In the genomic region with DNA sequence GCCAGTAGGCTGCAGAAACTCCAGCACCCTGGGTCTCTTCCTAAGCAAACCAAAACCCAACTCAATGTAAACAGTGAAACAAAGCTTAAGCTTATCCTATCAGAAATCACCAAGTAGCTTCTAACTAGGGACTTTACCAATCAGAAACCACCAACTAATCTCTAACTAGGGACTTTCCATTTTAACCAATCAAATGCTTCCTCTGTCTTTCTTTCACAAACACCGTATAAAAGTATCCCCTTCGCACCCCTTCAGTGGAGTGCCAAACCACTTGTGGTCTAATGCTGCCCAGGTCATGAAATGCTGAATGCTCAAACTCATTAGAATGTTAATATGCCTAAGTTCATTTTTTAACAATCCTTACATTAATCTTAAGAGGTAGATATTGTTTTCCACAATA, we compare ENCODE assay signal across 18 cellular contexts.
A peak's percentile ranks its signal among the peaks of the same experiment; 100 is the strongest.
DNase-seq lines count a peak whose midpoint lies in the region; ATAC-seq and TF ChIP-seq lines count a peak whose summit lies in the region.
"Had no signal": no experiment of that assay in that cellular context is flagged by ENCODE, and none has a peak within 500 bp of the region (broad histone marks: within the 10 kb centered on the region; RNA-seq: fewer than 3 reads in every experiment).

No MANE protein-coding gene starts in this region.

- H3K9me3 Mint-ChIP-seq in MCF 10A (ENCODE audit: unreplicated experiment), result no peaks in the 10 kb centered on the region
- no peaks in the 10 kb centered on the region for H3K9me3 Mint-ChIP-seq in activated T-helper 17 cell treated with anti-CD3 and anti-CD28 coated beads, Interleukin-2, amount 50 U/mL, for 72 hours
- H3K9me3 Mint-ChIP-seq in stimulated activated naive CD8-positive, alpha-beta T cell treated with anti-CD3 and anti-CD28 coated beads, Interleukin-15, amount 100 ng/mL, for 72 hours, result peaks cover 5 to 7% of the 10 kb centered on the region in 2 donors
- H3K9me3 Mint-ChIP-seq: WTC11 had no signal

- no peak overlapping the region for H3K27ac Mint-ChIP-seq in MCF 10A (ENCODE audit: low read depth, unreplicated experiment)
- H3K27ac Mint-ChIP-seq in activated T-helper 17 cell treated with anti-CD3 and anti-CD28 coated beads, Interleukin-2, amount 50 U/mL, for 72 hours, result peak overlapping the region; percentile 58
- peak overlapping the region in 1 of 2 donors; percentile 34 for H3K27ac Mint-ChIP-seq in stimulated activated naive CD8-positive, alpha-beta T cell treated with anti-CD3 and anti-CD28 coated beads, Interleukin-15, amount 100 ng/mL, for 72 hours
- H3K27ac Mint-ChIP-seq: CD8-positive, alpha-beta memory T cell; WTC11 had no signal

- H3K4me1 ChIP-seq in mammary epithelial cell (ENCODE audit: insufficient read depth, low read length), result peaks cover 69% of the 10 kb centered on the region
- H3K4me1 ChIP-seq in heart left ventricle, result peaks cover 0 to 18% (median 0%) of the 10 kb centered on the region in 12 donors

- H2AFZ ChIP-seq in mammary epithelial cell (ENCODE audit: low read depth, low read length), result no peak overlapping the region

- H3K36me3 Mint-ChIP-seq in MCF 10A (ENCODE audit: insufficient read depth, unreplicated experiment), result no peaks in the 10 kb centered on the region
- H3K36me3 Mint-ChIP-seq in activated T-helper 17 cell treated with anti-CD3 and anti-CD28 coated beads, Interleukin-2, amount 50 U/mL, for 72 hours (ENCODE audit: low read depth), result no peaks in the 10 kb centered on the region
- H3K36me3 Mint-ChIP-seq: CD8-positive, alpha-beta memory T cell; WTC11 had no signal

- TF ChIP-seq CTCF in mammary epithelial cell (conservative IDR thresholded peaks at IDR 0.05 in 1 of 2, IDR thresholded peaks at IDR 0.05 in 1 of 2; ENCODE audit: extremely low read depth in 1 of 2, insufficient read depth in 1 of 2, low read depth in 1 of 2, low read length in 2 of 2) (no peak), MCF 10A (IDR thresholded peaks at IDR 0.05; ENCODE audit: unreplicated experiment) (no peak), heart left ventricle (IDR thresholded peaks at IDR 0.05) (no peak), GM13977 (IDR thresholded peaks at IDR 0.05; ENCODE audit: extremely low read depth, insufficient read depth, missing control alignments) (no peak)

- dilution Hi-C loops in mammary epithelial cell (cut with HindIII; ENCODE audit: low sequenced_read_pairs), result loop anchor here (5.0 to 10.0 kb wide), 3 partner anchors 40 to 172 kb away; no protein-coding TSS in a partner anchor

- TF ChIP-seq POLR2A in heart left ventricle (IDR thresholded peaks at IDR 0.05), result no peak

- H3K9ac ChIP-seq in mammary epithelial cell (ENCODE audit: insufficient read depth, low read length), result peak overlapping the region; percentile 49

- peaks cover 44% of the 10 kb centered on the region for H3K4me1 Mint-ChIP-seq in MCF 10A (ENCODE audit: insufficient read depth, unreplicated experiment)
- H3K4me1 Mint-ChIP-seq in activated T-helper 17 cell treated with anti-CD3 and anti-CD28 coated beads, Interleukin-2, amount 50 U/mL, for 72 hours, result peaks cover 20% of the 10 kb centered on the region
- H3K4me1 Mint-ChIP-seq in stimulated activated naive CD8-positive, alpha-beta T cell treated with anti-CD3 and anti-CD28 coated beads, Interleukin-15, amount 100 ng/mL, for 72 hours, result peaks cover 36% of the 10 kb centered on the region

- BruUV-seq in mammary epithelial cell (replicated peaks; lab: Mats Ljungman, UMichigan), result no TSS peak
- no TSS peak for BruUV-seq in MCF 10A (replicated peaks; lab: Mats Ljungman, UMichigan)

- H3K4me3 Mint-ChIP-seq in MCF 10A (ENCODE audit: unreplicated experiment), result no peak overlapping the region
- H3K4me3 Mint-ChIP-seq in activated T-helper 17 cell treated with anti-CD3 and anti-CD28 coated beads, Interleukin-2, amount 50 U/mL, for 72 hours, result no peak overlapping the region
- no peak overlapping the region for H3K4me3 Mint-ChIP-seq in stimulated activated naive CD8-positive, alpha-beta T cell treated with anti-CD3 and anti-CD28 coated beads, Interleukin-15, amount 100 ng/mL, for 72 hours
- H3K4me3 Mint-ChIP-seq: CD8-positive, alpha-beta memory T cell; WTC11 had no signal

- intact Hi-C loops in mammary epithelial cell (cut with micrococcal nuclease) (no loop called here), MCF 10A (cut with micrococcal nuclease) (loop anchor here (5.0 kb wide), 1 partner anchor 250 kb away; the partner anchor contains the start of gene DUSP10), heart left ventricle (cut with DNase I) (no loop called here)

- no peak overlapping the region for H3K4me3 ChIP-seq in mammary epithelial cell (replicated peaks in 1 of 3; ENCODE audit: insufficient read depth in 1 of 3, low read depth in 2 of 3, low read length in 3 of 3)
- H3K4me3 ChIP-seq in heart left ventricle, result no peak overlapping the region
- H3K4me3 ChIP-seq in H7 (ENCODE audit: insufficient read depth, low read depth, low read length), result no peak overlapping the region
- H3K4me3 ChIP-seq: skin epidermis, stomach had no signal

- peak overlapping the region; percentile 96 for H3K27ac ChIP-seq in mammary epithelial cell (ENCODE audit: insufficient read depth, low read depth, low read length)
- no peak overlapping the region for H3K27ac ChIP-seq in heart left ventricle
- H3K27ac ChIP-seq: HL-60, stomach had no signal

- POLR2A ChIA-PET in MCF 10A (lab: Yijun Ruan, JAX), result interaction anchor here (0.7 to 3.1 kb wide), 6 partner anchors 9 to 251 kb away, joined by 3 to 17 read pairs (median 5); partner anchors contain the start of gene DUSP10

- peak; percentile 56 for ATAC-seq in HG02759 (IDR thresholded peaks at IDR 0.05; ENCODE audit: unreplicated experiment)
- no peak for ATAC-seq in activated T-helper 17 cell treated with anti-CD3 and anti-CD28 coated beads, Interleukin-2, amount 50 U/mL, for 72 hours (replicated peaks)
- peak; percentile 67 for ATAC-seq in stimulated activated naive CD8-positive, alpha-beta T cell treated with anti-CD3 and anti-CD28 coated beads, Interleukin-15, amount 100 ng/mL, for 72 hours
- no peak for ATAC-seq in heart left ventricle
- ATAC-seq: WTC11 had no signal

- no peaks in the 10 kb centered on the region for H3K36me3 ChIP-seq in mammary epithelial cell (ENCODE audit: insufficient read depth, low read length)
- H3K36me3 ChIP-seq in heart left ventricle, result no peaks in the 10 kb centered on the region
- no peaks in the 10 kb centered on the region for H3K36me3 ChIP-seq in H7 (replicated peaks; ENCODE audit: control insufficient read depth, insufficient read depth, low read length)
- H3K36me3 ChIP-seq: stomach had no signal

- no peaks in the 10 kb centered on the region for H3K79me2 ChIP-seq in mammary epithelial cell (ENCODE audit: insufficient read depth, low read length)

- H3K27me3 ChIP-seq in mammary epithelial cell (ENCODE audit: insufficient read depth, low read length) (no peaks in the 10 kb centered on the region), heart left ventricle (no peaks in the 10 kb centered on the region), H7 (ENCODE audit: control insufficient read depth, insufficient read depth, low read length) (no peaks in the 10 kb centered on the region)
- H3K27me3 ChIP-seq: stomach had no signal

- no peak overlapping the region for H3K4me2 ChIP-seq in mammary epithelial cell (ENCODE audit: insufficient read depth, low read depth, low read length)

- no peaks in the 10 kb centered on the region for H3K27me3 Mint-ChIP-seq in MCF 10A (ENCODE audit: insufficient read depth, unreplicated experiment)
- H3K27me3 Mint-ChIP-seq in activated T-helper 17 cell treated with anti-CD3 and anti-CD28 coated beads, Interleukin-2, amount 50 U/mL, for 72 hours, result no peaks in the 10 kb centered on the region
- peaks cover 15% of the 10 kb centered on the region for H3K27me3 Mint-ChIP-seq in stimulated activated naive CD8-positive, alpha-beta T cell treated with anti-CD3 and anti-CD28 coated beads, Interleukin-15, amount 100 ng/mL, for 72 hours

- H3K9me3 ChIP-seq in mammary epithelial cell (replicated peaks; ENCODE audit: insufficient read depth, low read length) (no peaks in the 10 kb centered on the region), heart left ventricle (no peaks in the 10 kb centered on the region)
- H3K9me3 ChIP-seq: stomach had no signal

- CTCF ChIA-PET in mammary epithelial cell (lab: Charles Lee; ENCODE audit: low non-redundant PET) (no interaction called here), MCF 10A (lab: Yijun Ruan, JAX) (interaction anchor here (0.6 to 5.0 kb wide), 11 partner anchors 9 to 514 kb away, joined by 3 to 32 read pairs (median 5); partner anchors contain the start of gene DUSP10)

- DNase-seq in mammary epithelial cell, result peak; percentile 44
- no peak for DNase-seq in MCF 10A (ENCODE audit: unreplicated experiment)
- DNase-seq in stimulated activated naive CD8-positive, alpha-beta T cell treated with anti-CD3 and anti-CD28 coated beads, Interleukin-15, amount 100 ng/mL, for 72 hours, result peak in 1 of 2 donors; percentile 22
- no peak for DNase-seq in heart left ventricle
- DNase-seq in GM13977 (ENCODE audit: low spot score), result no peak
- no peak for DNase-seq in H7
- DNase-seq: CD8-positive, alpha-beta memory T cell; central memory CD4-positive, alpha-beta T cell; Karpas-422; NCI-H1436; NCI-H524 treated with DMSO at 0.1 percent for 48 hours; stomach; SW 1271 had no signal

- 47% methylated on average over 2 of the region's 2 CpGs for WGBS in mammary epithelial cell (ENCODE audit: low coverage, missing lambda C conversion rate)
- 84 to 96% (median 92%) methylated on average over 2 of the region's 2 CpGs for WGBS in heart left ventricle, 4 donors

- H4K20me1 ChIP-seq in mammary epithelial cell (ENCODE audit: insufficient read depth, low read length), result no peaks in the 10 kb centered on the region

- in situ Hi-C loops in mammary epithelial cell (cut with MboI; ENCODE audit: low sequenced_read_pairs in 2 of 2) (loop anchor here in 1 of 2 donors (5.0 to 10.0 kb wide), 3 partner anchors 150 to 462 kb away; partner anchors contain the start of gene DUSP10), GM13977 (cut with MboI; ENCODE audit: low pct_unique_long_range_greater_than_20kb, low sequenced_read_pairs, unreplicated experiment) (no loop called here)

Comparison
In these comparisons a context has a peak if more than half of its experiments do, and no peak if none do; other contexts are left out.
1. ATAC-seq: peak in HG02759 (single experiment) and stimulated activated naive CD8-positive, alpha-beta T cell treated with anti-CD3 and anti-CD28 coated beads, Interleukin-15, amount 100 ng/mL, for 72 hours (single experiment); none in activated T-helper 17 cell treated with anti-CD3 and anti-CD28 coated beads, Interleukin-2, amount 50 U/mL, for 72 hours (single experiment) and heart left ventricle (0 of 4).